Comparison of ENCODE assay signal across 9 cellular contexts in genomic region chr20:47273591-47274235, GRCh38.
DNase-seq lines count a peak whose midpoint lies in the region; ATAC-seq and TF ChIP-seq lines count a peak whose summit lies in the region.
"Had no signal": no experiment of that assay in that cellular context is flagged by ENCODE, and none has a peak within 500 bp of the region (broad histone marks: within the 10 kb centered on the region; RNA-seq: fewer than 3 reads in every experiment).

No MANE protein-coding gene starts in this region.

- H4K20me1 ChIP-seq in KMS-11 (ENCODE audit: insufficient read depth), result no peaks in the 10 kb centered on the region

- H3K36me3 Mint-ChIP-seq in activated naive CD8-positive, alpha-beta T cell treated with anti-CD3 and anti-CD28 coated beads, Interleukin-2, amount 50 U/mL, for 24 hours (ENCODE audit: low read depth), result peaks cover 51% of the 10 kb centered on the region

- H3K79me2 ChIP-seq in KMS-11 (ENCODE audit: insufficient read depth, low read depth), result no peaks in the 10 kb centered on the region; the same call in 1 of the 2 replicates

- H3K4me2 ChIP-seq in KMS-11, result no peak overlapping the region

- no peak overlapping the region for H2AFZ ChIP-seq in KMS-11 (ENCODE audit: low read depth)

- H3K27ac ChIP-seq in KMS-11 (peak overlapping the region; percentile 30; the same call in 1 of the 2 replicates), subcutaneous abdominal adipose tissue (ENCODE audit: low read depth, low read length) (peak overlapping the region; percentile 84)

- peak overlapping the region; percentile 94 for H3K27ac Mint-ChIP-seq in activated naive CD8-positive, alpha-beta T cell treated with anti-CD3 and anti-CD28 coated beads, Interleukin-2, amount 50 U/mL, for 24 hours

- H3K9me3 Mint-ChIP-seq in activated naive CD8-positive, alpha-beta T cell treated with anti-CD3 and anti-CD28 coated beads, Interleukin-2, amount 50 U/mL, for 24 hours, result no peaks in the 10 kb centered on the region

- H3K27me3 ChIP-seq in KMS-11 (ENCODE audit: insufficient read depth, low read depth), result no peaks in the 10 kb centered on the region
- no peaks in the 10 kb centered on the region for H3K27me3 ChIP-seq in subcutaneous abdominal adipose tissue (ENCODE audit: control insufficient read depth in 5 of 5, insufficient read depth in 4 of 5, low read length in 5 of 5)

- no peaks in the 10 kb centered on the region for H3K27me3 Mint-ChIP-seq in activated naive CD8-positive, alpha-beta T cell treated with anti-CD3 and anti-CD28 coated beads, Interleukin-2, amount 50 U/mL, for 24 hours

- H3K4me3 ChIP-seq in KMS-11 (IDR thresholded peaks at IDR 0.05; ENCODE audit: insufficient read depth, low read depth, low read length) (no peak overlapping the region), subcutaneous abdominal adipose tissue (ENCODE audit: low read depth in 1 of 5, low read length in 5 of 5) (no peak overlapping the region)

- peak overlapping the region; percentile 58 for H3K4me3 Mint-ChIP-seq in activated naive CD8-positive, alpha-beta T cell treated with anti-CD3 and anti-CD28 coated beads, Interleukin-2, amount 50 U/mL, for 24 hours

- H3K9me3 ChIP-seq in subcutaneous abdominal adipose tissue (ENCODE audit: control insufficient read depth in 5 of 5, low read length in 5 of 5), result no peaks in the 10 kb centered on the region

- H3K9ac ChIP-seq in KMS-11 (no peak overlapping the region), subcutaneous abdominal adipose tissue (ENCODE audit: low read length in 5 of 5) (peak overlapping the region in 4 of 5 donors; percentile 12 to 67 (median 28))

- peaks cover 28% of the 10 kb centered on the region for H3K4me1 ChIP-seq in KMS-11 (ENCODE audit: low read depth, poor library complexity, severe bottlenecking)
- peaks cover 2 to 37% (median 33%) of the 10 kb centered on the region in 5 donors for H3K4me1 ChIP-seq in subcutaneous abdominal adipose tissue (ENCODE audit: control insufficient read depth in 5 of 5, insufficient read depth in 5 of 5, low read length in 5 of 5)

- no peak for DNase-seq in activated naive CD8-positive, alpha-beta T cell treated with anti-CD3 and anti-CD28 coated beads, Interleukin-2, amount 50 U/mL, for 24 hours
- DNase-seq in kidney glomerular epithelial cell (lab: John Stamatoyannopoulos, UW), result peak; percentile 38
- DNase-seq in UCSD-AML1 (lab: John Stamatoyannopoulos, UW; ENCODE audit: unreplicated experiment), result no peak
- DNase-seq in stimulated activated CD4-positive, alpha-beta T cell treated with anti-CD3 and anti-CD28 coated beads, Interleukin-15, amount 100 ng/mL, for 24 hours, result no peak
- no peak for DNase-seq in SHP77 treated with DMSO at 0.1 percent for 48 hours (lab: John Stamatoyannopoulos, UW)
- DNase-seq: activated CD8-positive, alpha-beta memory T cell treated with anti-CD3 and anti-CD28 coated beads for 24 hours had no signal

- no peak for TF ChIP-seq CTCF in KMS-11 (conservative IDR thresholded peaks at IDR 0.05; ENCODE audit: low read depth, low read length)

- H3K4me1 Mint-ChIP-seq in activated naive CD8-positive, alpha-beta T cell treated with anti-CD3 and anti-CD28 coated beads, Interleukin-2, amount 50 U/mL, for 24 hours, result peaks cover 49% of the 10 kb centered on the region

- no peaks in the 10 kb centered on the region for H3K36me3 ChIP-seq in KMS-11 (ENCODE audit: insufficient read depth)
- peaks cover 0 to 34% (median 25%) of the 10 kb centered on the region in 5 donors for H3K36me3 ChIP-seq in subcutaneous abdominal adipose tissue (ENCODE audit: control insufficient read depth in 5 of 5, insufficient read depth in 5 of 5, low read length in 5 of 5)

- ATAC-seq in activated naive CD8-positive, alpha-beta T cell treated with anti-CD3 and anti-CD28 coated beads, Interleukin-2, amount 50 U/mL, for 24 hours, result no peak
- ATAC-seq in activated CD4-positive, CD25-positive, alpha-beta regulatory T cell treated with anti-CD3 and anti-CD28 coated beads, Interleukin-2, amount 50 U/mL, for 24 hours, result no peak
